ENCODE assay signal across 1 cellular context in the genomic region with DNA sequence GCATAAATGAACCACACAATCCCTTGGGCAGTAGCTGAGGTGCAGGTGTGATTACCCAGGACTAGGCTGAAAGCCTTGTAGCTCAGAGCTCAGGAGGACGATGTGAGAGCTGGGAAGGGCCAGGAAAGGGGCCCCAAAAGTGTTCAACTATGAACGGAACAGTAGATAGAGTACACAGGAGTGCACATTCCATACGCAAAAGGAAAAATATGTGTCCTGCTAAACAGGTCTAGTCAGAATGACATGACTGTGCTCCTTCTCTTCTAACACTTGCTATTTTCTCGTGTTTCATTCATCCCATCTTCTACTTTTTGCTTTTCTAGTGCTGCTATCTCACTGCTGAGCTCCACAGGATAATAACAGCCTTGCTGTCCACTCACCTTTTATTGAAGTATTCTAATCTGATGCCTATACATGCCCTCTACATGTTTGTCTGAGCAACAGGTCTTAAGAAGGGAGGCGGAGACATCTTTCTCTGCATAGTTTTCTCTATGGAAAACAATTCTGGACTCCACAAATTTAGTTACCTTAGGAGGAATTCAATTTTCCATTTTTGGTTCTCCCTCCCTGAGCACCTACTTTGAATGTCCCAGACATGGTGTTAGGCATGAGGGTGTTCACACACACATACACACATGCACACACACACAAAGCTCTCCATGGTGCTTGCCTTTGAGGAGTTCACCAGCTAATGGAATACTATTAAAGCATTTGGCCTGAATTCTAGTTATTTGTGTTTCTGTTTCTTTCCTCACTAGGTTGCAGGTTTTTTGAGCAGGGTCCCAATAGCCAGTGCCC.
TF ChIP-seq lines count a peak whose summit lies in the region.

No MANE protein-coding gene starts in this region.

TF ChIP-seq in IMR-90, 13 proteins besides CTCF, POLR2A, EP300 and RAD21:
- TF ChIP-seq CHD1 (IDR thresholded peaks at IDR 0.05; ENCODE audit: low read depth, low read length), result no peak
- TF ChIP-seq USF2 (IDR thresholded peaks at IDR 0.05; ENCODE audit: low read depth, low read length), result no peak
- no peak for TF ChIP-seq CEBPB (IDR thresholded peaks at IDR 0.05; ENCODE audit: low read depth, low read length)
- TF ChIP-seq RCOR1 (IDR thresholded peaks at IDR 0.05; ENCODE audit: insufficient replicate concordance, low read length), result no peak
- no peak for TF ChIP-seq FOS (IDR thresholded peaks at IDR 0.05; ENCODE audit: low read depth, low read length)
- no peak for TF ChIP-seq MXI1 (IDR thresholded peaks at IDR 0.05; ENCODE audit: borderline replicate concordance, low read depth, low read length)
